ENCODE assay signal across 23 cellular contexts in the genomic region with DNA sequence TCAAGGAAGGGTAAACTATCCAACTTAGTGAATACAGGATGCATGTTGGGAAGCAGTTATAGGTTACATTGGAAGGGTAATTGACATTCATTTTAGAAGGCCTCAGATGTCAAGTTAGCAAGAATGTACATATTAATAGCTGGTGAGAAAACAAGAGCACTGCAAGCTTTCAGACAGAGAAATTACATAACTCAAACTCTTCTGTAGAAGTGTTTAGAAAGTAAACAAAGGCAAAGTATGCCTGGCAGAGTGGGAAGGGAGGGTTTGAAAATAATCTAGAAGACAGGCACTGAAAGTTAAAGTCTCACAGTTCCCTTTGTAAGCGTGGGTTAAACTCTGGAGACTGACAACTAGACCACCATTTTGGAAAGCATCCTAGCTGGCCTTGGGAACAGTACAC.
"Had no signal": no experiment of that assay in that cellular context is flagged by ENCODE, and none has a peak within 500 bp of the region (broad histone marks: within the 10 kb centered on the region; RNA-seq: fewer than 3 reads in every experiment).

No MANE protein-coding gene starts in this region.

- H3K4me3 ChIP-seq: cardiac muscle cell, MG63, SJCRH30, SK-N-MC had no signal

- H3K9me3 ChIP-seq: MG63, SJCRH30 had no signal

- H3K27me3 ChIP-seq: cardiac muscle cell, MG63, SJCRH30 had no signal

- ATAC-seq: activated CD8-positive, alpha-beta T cell treated with anti-CD3 and anti-CD28 coated beads, Interleukin-2, amount 10 ng/mL, durations not matched to agents 7 days and 5 days; activated T-cell treated with anti-CD3 and anti-CD28 coated beads, Interleukin-2, amount 50 U/mL, for 4 hours; Panc1 had no signal

- H3K27ac ChIP-seq: cardiac muscle cell, SJCRH30, SK-N-MC had no signal

- H3K36me3 ChIP-seq: cardiac muscle cell, MG63, SJCRH30 had no signal

- H3K4me1 ChIP-seq: SJCRH30 had no signal

- DNase-seq: activated CD4-positive, alpha-beta T cell treated with anti-CD3 and anti-CD28 coated beads, Interleukin-2, amount 10 ng/mL, durations not matched to agents 7 days and 5 days; activated CD4-positive, alpha-beta T cell treated with anti-CD3 and anti-CD28 coated beads, Interleukin-2, amount 50 U/mL, for 48 hours; activated CD8-positive, alpha-beta T cell treated with anti-CD3 and anti-CD28 coated beads, Interleukin-2, amount 10 ng/mL, durations not matched to agents 7 days and 5 days; activated gamma-delta T cell treated with Interleukin-2 at 50 U/mL for 16 hours; activated naive CD4-positive, alpha-beta T cell treated with anti-CD3 and anti-CD28 coated beads for 36 hours; activated T-cell treated with anti-CD3 and anti-CD28 coated beads, Interleukin-2, amount 50 U/mL, for 4 hours; amniotic stem cell; aorta; MG63; NCI-H1092; NCI-H1436 treated with DMSO at 0.1 percent for 48 hours; NCI-H1694 treated with DMSO at 0.1 percent for 48 hours; NCI-H2029; NCI-H2227 treated with DMSO at 0.1 percent for 48 hours; NCI-H446 treated with DMSO at 0.1 percent for 48 hours; NCI-H524; NCI-H69; NCI-H82; SHP77; SJCRH30 had no signal
